Comparison of ENCODE assay signal across 9 cellular contexts in the genomic region with DNA sequence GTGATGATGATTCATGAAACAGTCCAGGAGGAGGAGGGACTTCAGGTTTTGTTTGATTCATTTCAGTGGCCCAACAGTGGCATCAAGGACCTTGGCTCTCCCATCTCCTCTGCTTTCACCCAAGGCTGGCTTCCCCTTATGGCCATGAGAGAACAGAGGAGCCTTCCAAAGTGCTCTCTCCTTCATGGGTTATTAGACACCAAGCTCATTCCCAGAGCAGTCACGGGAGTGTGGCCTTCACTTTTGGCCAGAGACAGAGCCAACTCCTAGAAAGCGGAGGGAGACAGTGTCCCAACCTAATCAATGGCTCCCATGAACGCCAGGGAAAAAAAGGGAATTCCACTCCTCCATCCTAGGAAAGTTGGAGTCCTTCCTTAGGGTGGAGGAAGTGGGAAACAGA. TPM values are rescaled to one million over a fixed set of nuclear protein-coding genes. Genes with fewer than 3 reads are reported as not detected.
A peak's percentile ranks its signal among the peaks of the same experiment; 100 is the strongest.
DNase-seq lines count a peak whose midpoint lies in the region; ATAC-seq and TF ChIP-seq lines count a peak whose summit lies in the region.
"Had no signal": no experiment of that assay in that cellular context is flagged by ENCODE, and none has a peak within 500 bp of the region (broad histone marks: within the 10 kb centered on the region; RNA-seq: fewer than 3 reads in every experiment).

No MANE protein-coding gene starts in this region.

- no peaks in the 10 kb centered on the region for H3K9me3 ChIP-seq in smooth muscle cell (replicated peaks; ENCODE audit: low read depth)
- no peaks in the 10 kb centered on the region for H3K9me3 ChIP-seq in esophagus muscularis mucosa
- H3K9me3 ChIP-seq: Peyer's patch had no signal

- H3K4me2 ChIP-seq in smooth muscle cell, result peak overlapping the region; percentile 96

- H3K27me3 ChIP-seq in smooth muscle cell (ENCODE audit: low read depth) (no peaks in the 10 kb centered on the region), esophagus muscularis mucosa (peaks cover 0 to 19% (median 0%) of the 10 kb centered on the region in 4 donors)
- H3K27me3 ChIP-seq: Peyer's patch had no signal

- H3K4me1 ChIP-seq in smooth muscle cell (ENCODE audit: low read depth) (peaks cover 13% of the 10 kb centered on the region), esophagus muscularis mucosa (peaks cover 46 to 56% (median 50%) of the 10 kb centered on the region in 4 donors)

- TF ChIP-seq POLR2A in esophagus muscularis mucosa (IDR thresholded peaks at IDR 0.05; ENCODE audit: low read depth), result no peak

- H3K4me1 Mint-ChIP-seq in activated CD4-positive, alpha-beta T cell treated with anti-CD3 and anti-CD28 coated beads for 36 hours, result peaks cover 64% of the 10 kb centered on the region
- H3K4me1 Mint-ChIP-seq in T-cell, result peaks cover 58 to 71% (median 67%) of the 10 kb centered on the region in 3 donors

- H3K79me2 ChIP-seq in smooth muscle cell (ENCODE audit: low read depth), result peaks cover 17% of the 10 kb centered on the region

- H3K36me3 ChIP-seq in smooth muscle cell (ENCODE audit: low read depth) (no peaks in the 10 kb centered on the region), esophagus muscularis mucosa (peaks cover 0 to 10% (median 2%) of the 10 kb centered on the region in 4 donors)

- ATAC-seq in activated CD4-positive, alpha-beta T cell treated with anti-CD3 and anti-CD28 coated beads for 36 hours, result no peak
- ATAC-seq in T-cell (replicated peaks in 1 of 4), result no peak
- ATAC-seq in HG03097 (IDR thresholded peaks at IDR 0.05; ENCODE audit: low FRiP score, unreplicated experiment), result no peak

- H3K9ac ChIP-seq in smooth muscle cell (ENCODE audit: low read depth), result no peak overlapping the region

- no peak for DNase-seq in activated CD4-positive, alpha-beta T cell treated with anti-CD3 and anti-CD28 coated beads for 36 hours
- no peak for DNase-seq in activated CD4-positive, alpha-beta T cell treated with anti-CD3 and anti-CD28 coated beads, Interleukin-2, amount 50 U/mL, for 1 hour
- DNase-seq in T-cell, result no peak
- no peak for DNase-seq in epithelial cell of proximal tubule (ENCODE audit: low read depth)
- DNase-seq in smooth muscle cell (lab: John Stamatoyannopoulos, UW; ENCODE audit: unreplicated experiment), result no peak
- DNase-seq in AG08396 (ENCODE audit: low spot score), result no peak
- no peak for DNase-seq in esophagus muscularis mucosa (ENCODE audit: extremely low spot score)

- peaks cover 44% of the 10 kb centered on the region for H3K36me3 Mint-ChIP-seq in activated CD4-positive, alpha-beta T cell treated with anti-CD3 and anti-CD28 coated beads for 36 hours (ENCODE audit: low read depth)
- peaks cover 18% of the 10 kb centered on the region for H3K36me3 Mint-ChIP-seq in T-cell

- no peaks in the 10 kb centered on the region for H3K9me3 Mint-ChIP-seq in activated CD4-positive, alpha-beta T cell treated with anti-CD3 and anti-CD28 coated beads for 36 hours (ENCODE audit: low read depth)
- H3K9me3 Mint-ChIP-seq in T-cell, result no peaks in the 10 kb centered on the region

- no peaks in the 10 kb centered on the region for H3K27me3 Mint-ChIP-seq in activated CD4-positive, alpha-beta T cell treated with anti-CD3 and anti-CD28 coated beads for 36 hours
- H3K27me3 Mint-ChIP-seq in T-cell, result no peaks in the 10 kb centered on the region

- TF ChIP-seq CTCF in epithelial cell of proximal tubule (conservative IDR thresholded peaks at IDR 0.05; ENCODE audit: low read depth, low read length) (no peak), smooth muscle cell (IDR thresholded peaks at IDR 0.05; ENCODE audit: borderline replicate concordance, insufficient read depth, poor library complexity, severe bottlenecking) (no peak), esophagus muscularis mucosa (IDR thresholded peaks at IDR 0.05) (no peak)

- H3K4me3 Mint-ChIP-seq in activated CD4-positive, alpha-beta T cell treated with anti-CD3 and anti-CD28 coated beads for 36 hours, result peak overlapping the region; percentile 82
- H3K4me3 Mint-ChIP-seq in T-cell, result peak overlapping the region; percentile 80 to 87 (median 87)

- CTCF ChIA-PET in activated CD4-positive, alpha-beta T cell treated with anti-CD3 and anti-CD28 coated beads for 36 hours (lab: Charles Lee), result interaction anchor here (0.6 to 1.4 kb wide), 3 partner anchors 23 to 31 kb away, joined by 3 read pairs; no protein-coding TSS in a partner anchor
- CTCF ChIA-PET in T-cell (lab: Charles Lee), result interaction anchor here in 1 of 2 donors (0.7 to 1.3 kb wide), 2 partner anchors 21 to 45 kb away, joined by 3 to 4 read pairs; no protein-coding TSS in a partner anchor

- WGBS in smooth muscle cell (ENCODE audit: low lambda C conversion rate), result 98% methylated on average over 3 of the region's 3 CpGs
- 92% methylated on average over 3 of the region's 3 CpGs for WGBS in esophagus muscularis mucosa

- POLR2A ChIA-PET in activated CD4-positive, alpha-beta T cell treated with anti-CD3 and anti-CD28 coated beads for 36 hours (lab: Charles Lee), result interaction anchor here (0.7 kb wide), 1 partner anchor 1240 kb away, joined by 3 read pairs; no protein-coding TSS in a partner anchor
- POLR2A ChIA-PET in T-cell (lab: Charles Lee), result interaction anchor here (0.6 kb wide), 2 partner anchors 66 to 691 kb away, joined by 3 to 4 read pairs; no protein-coding TSS in a partner anchor

- H3F3A ChIP-seq in smooth muscle cell (ENCODE audit: low read depth), result peaks cover 16% of the 10 kb centered on the region

- H3K27ac ChIP-seq in smooth muscle cell (ENCODE audit: low read depth) (no peak overlapping the region), esophagus muscularis mucosa (replicated peaks in 1 of 4) (peak overlapping the region in 2 of 4 donors; percentile 99 to 100)

- H2AFZ ChIP-seq in smooth muscle cell (ENCODE audit: low read depth), result no peak overlapping the region

- TF ChIP-seq EP300 in esophagus muscularis mucosa (IDR thresholded peaks at IDR 0.05), result no peak

- intact Hi-C loops in activated CD4-positive, alpha-beta T cell treated with anti-CD3 and anti-CD28 coated beads for 36 hours (cut with DNase I, micrococcal nuclease), result no loop called here
- intact Hi-C loops in esophagus muscularis mucosa (cut with DNase I), result loop anchor here (5.0 kb wide), 1 partner anchor 33 kb away; no protein-coding TSS in a partner anchor

- H3K4me3 ChIP-seq in epithelial cell of proximal tubule (ENCODE audit: low read depth, low read length) (peak overlapping the region; percentile 85), smooth muscle cell (peak overlapping the region; percentile 85), esophagus muscularis mucosa (no peak overlapping the region)

- H4K20me1 ChIP-seq in smooth muscle cell (ENCODE audit: low read depth), result peaks cover 35% of the 10 kb centered on the region

- peak overlapping the region; percentile 88 for H3K27ac Mint-ChIP-seq in activated CD4-positive, alpha-beta T cell treated with anti-CD3 and anti-CD28 coated beads for 36 hours
- peak overlapping the region; percentile 44 to 80 for H3K27ac Mint-ChIP-seq in T-cell

RNA-seq across cellular contexts. Expression of a gene that starts 0.9 kb away (rescaled TPM):
- total RNA-seq in activated CD4-positive, alpha-beta T cell treated with anti-CD3 and anti-CD28 coated beads for 36 hours, result 1 to 10 TPM; 3.3 to 5.0 TPM
- total RNA-seq in T-cell (10 to 100 TPM; 11.0 to 17.3 (median 15.4) TPM), epithelial cell of proximal tubule (2.0 and 6.3 TPM in 2 replicates), smooth muscle cell (2.2 and 2.9 TPM in 2 replicates), esophagus muscularis mucosa (1 to 10 TPM; 3.8 to 7.3 (median 4.8) TPM)
- polyA plus RNA-seq in smooth muscle cell, result 6.4 and 6.5 TPM in 2 replicates

RNA-seq across cellular contexts. Expression of a gene that starts 1.5 kb away (rescaled TPM):
- 10 to 100 TPM; 20.7 to 24.0 TPM for total RNA-seq in activated CD4-positive, alpha-beta T cell treated with anti-CD3 and anti-CD28 coated beads for 36 hours
- total RNA-seq in T-cell, result 10 to 100 TPM; 44.6 to 89.5 (median 79.8) TPM
- total RNA-seq in epithelial cell of proximal tubule, result 4.0 and 9.1 TPM in 2 replicates
- total RNA-seq in smooth muscle cell, result 3.4 and 8.7 TPM in 2 replicates
- 5.6 and 6.4 TPM in 2 replicates for polyA plus RNA-seq in smooth muscle cell
- 10 to 100 TPM in 2 of 4 donors, 1 to 10 TPM in 2; 9.1 to 10.9 (median 10.2) TPM for total RNA-seq in esophagus muscularis mucosa

RNA-seq across cellular contexts. Expression of a gene that starts 9.0 kb away (rescaled TPM):
- 10 to 100 TPM; 35.7 to 43.8 TPM for total RNA-seq in activated CD4-positive, alpha-beta T cell treated with anti-CD3 and anti-CD28 coated beads for 36 hours
- total RNA-seq in T-cell (100 to 1,000 TPM in 4 of 5 donors, 10 to 100 TPM in 1; 87.6 to 202 (median 189) TPM), epithelial cell of proximal tubule (31.2 and 53.4 TPM in 2 replicates), smooth muscle cell (13.5 and 15.3 TPM in 2 replicates), esophagus muscularis mucosa (100 to 1,000 TPM in 1 of 4 donors, 10 to 100 TPM in 3; 57.3 to 135 (median 70.2) TPM)
- polyA plus RNA-seq in smooth muscle cell, result 40.9 and 48.3 TPM in 2 replicates

RNA-seq across cellular contexts. Expression of a gene that starts 27.3 kb away (rescaled TPM):
- total RNA-seq in activated CD4-positive, alpha-beta T cell treated with anti-CD3 and anti-CD28 coated beads for 36 hours, result 10 to 100 TPM; 22.1 to 30.2 TPM
- 100 to 1,000 TPM in 2 of 5 donors, 10 to 100 TPM in 3; 73.3 to 107 (median 96.1) TPM for total RNA-seq in T-cell
- total RNA-seq in epithelial cell of proximal tubule, result 25.2 and 31.9 TPM in 2 replicates
- 6.6 and 6.9 TPM in 2 replicates for total RNA-seq in smooth muscle cell
- polyA plus RNA-seq in smooth muscle cell, result 17.0 and 23.6 TPM in 2 replicates
- total RNA-seq in esophagus muscularis mucosa, result 10 to 100 TPM; 16.7 to 29.2 (median 19.6) TPM

Comparison
In these comparisons a context has a peak if more than half of its experiments do, and no peak if none do; other contexts are left out.
1. H3K4me3 ChIP-seq: peak in epithelial cell of proximal tubule (single experiment) and smooth muscle cell (single experiment); none in esophagus muscularis mucosa (0 of 4).